Comparison of ENCODE assay signal across 1 cellular context in the genomic region with DNA sequence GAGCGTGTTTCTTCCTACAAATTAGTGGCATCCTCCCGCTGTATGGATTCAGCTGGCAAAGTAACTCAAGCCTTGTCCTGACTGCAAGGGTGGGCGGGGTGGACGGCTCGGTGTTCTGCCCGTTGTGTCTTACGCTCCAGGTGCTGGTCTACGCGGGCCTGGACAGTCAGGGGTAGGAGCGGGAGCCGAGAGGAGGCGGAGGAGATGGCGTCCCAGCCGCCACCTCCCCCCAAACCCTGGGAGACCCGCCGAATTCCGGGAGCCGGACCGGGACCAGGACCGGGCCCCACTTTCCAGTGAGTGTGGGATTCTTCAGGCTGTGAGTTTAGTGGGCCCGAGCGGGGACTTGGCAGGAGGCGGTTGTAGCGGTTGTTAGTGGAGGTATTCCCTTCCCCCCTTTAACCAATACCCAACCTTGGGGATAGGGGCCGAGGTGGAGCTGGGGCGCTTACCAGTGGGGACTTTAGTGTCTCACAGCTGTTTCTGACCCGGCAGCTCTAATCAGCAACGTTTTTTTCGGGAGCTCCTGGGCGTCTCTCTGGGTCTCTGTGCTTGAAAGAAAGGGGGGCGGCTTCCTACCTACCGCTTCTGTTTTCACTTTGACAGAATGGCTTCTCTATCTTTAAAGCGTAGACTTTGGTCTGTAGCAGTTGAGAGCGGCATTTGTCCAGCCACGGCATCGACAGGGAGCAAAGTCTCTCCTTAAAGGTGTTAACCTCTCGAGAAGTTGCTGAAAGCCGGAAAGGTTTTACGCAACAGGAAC.
TF ChIP-seq lines count a peak whose summit lies in the region.

A gene with protein sequence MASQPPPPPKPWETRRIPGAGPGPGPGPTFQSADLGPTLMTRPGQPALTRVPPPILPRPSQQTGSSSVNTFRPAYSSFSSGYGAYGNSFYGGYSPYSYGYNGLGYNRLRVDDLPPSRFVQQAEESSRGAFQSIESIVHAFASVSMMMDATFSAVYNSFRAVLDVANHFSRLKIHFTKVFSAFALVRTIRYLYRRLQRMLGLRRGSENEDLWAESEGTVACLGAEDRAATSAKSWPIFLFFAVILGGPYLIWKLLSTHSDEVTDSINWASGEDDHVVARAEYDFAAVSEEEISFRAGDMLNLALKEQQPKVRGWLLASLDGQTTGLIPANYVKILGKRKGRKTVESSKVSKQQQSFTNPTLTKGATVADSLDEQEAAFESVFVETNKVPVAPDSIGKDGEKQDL (plus strand): TSS at position 165 of the 763 bp plus-strand sequence. CDS start 40 bp downstream, at position 205.
A gene with protein sequence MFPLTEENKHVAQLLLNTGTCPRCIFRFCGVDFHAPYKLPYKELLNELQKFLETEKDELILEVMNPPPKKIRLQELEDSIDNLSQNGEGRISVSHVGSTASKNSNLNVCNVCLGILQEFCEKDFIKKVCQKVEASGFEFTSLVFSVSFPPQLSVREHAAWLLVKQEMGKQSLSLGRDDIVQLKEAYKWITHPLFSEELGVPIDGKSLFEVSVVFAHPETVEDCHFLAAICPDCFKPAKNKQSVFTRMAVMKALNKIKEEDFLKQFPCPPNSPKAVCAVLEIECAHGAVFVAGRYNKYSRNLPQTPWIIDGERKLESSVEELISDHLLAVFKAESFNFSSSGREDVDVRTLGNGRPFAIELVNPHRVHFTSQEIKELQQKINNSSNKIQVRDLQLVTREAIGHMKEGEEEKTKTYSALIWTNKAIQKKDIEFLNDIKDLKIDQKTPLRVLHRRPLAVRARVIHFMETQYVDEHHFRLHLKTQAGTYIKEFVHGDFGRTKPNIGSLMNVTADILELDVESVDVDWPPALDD (minus strand): TSS at position 700 of the 763 bp plus-strand sequence. CDS start 6,365 bp downstream, outside the sequence.

TF ChIP-seq in liver, 16 proteins besides CTCF, POLR2A, EP300 and RAD21 (continued from another document):
- TF ChIP-seq, protein P1, sequence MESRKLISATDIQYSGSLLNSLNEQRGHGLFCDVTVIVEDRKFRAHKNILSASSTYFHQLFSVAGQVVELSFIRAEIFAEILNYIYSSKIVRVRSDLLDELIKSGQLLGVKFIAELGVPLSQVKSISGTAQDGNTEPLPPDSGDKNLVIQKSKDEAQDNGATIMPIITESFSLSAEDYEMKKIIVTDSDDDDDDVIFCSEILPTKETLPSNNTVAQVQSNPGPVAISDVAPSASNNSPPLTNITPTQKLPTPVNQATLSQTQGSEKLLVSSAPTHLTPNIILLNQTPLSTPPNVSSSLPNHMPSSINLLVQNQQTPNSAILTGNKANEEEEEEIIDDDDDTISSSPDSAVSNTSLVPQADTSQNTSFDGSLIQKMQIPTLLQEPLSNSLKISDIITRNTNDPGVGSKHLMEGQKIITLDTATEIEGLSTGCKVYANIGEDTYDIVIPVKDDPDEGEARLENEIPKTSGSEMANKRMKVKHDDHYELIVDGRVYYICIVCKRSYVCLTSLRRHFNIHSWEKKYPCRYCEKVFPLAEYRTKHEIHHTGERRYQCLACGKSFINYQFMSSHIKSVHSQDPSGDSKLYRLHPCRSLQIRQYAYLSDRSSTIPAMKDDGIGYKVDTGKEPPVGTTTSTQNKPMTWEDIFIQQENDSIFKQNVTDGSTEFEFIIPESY (IDR thresholded peaks at IDR 0.05) = peak; percentile 51
- peak; percentile 42 to 57 for TF ChIP-seq EGR1 (IDR thresholded peaks at IDR 0.05; ENCODE audit: low read depth in 2 of 2)
